In the genomic region with DNA sequence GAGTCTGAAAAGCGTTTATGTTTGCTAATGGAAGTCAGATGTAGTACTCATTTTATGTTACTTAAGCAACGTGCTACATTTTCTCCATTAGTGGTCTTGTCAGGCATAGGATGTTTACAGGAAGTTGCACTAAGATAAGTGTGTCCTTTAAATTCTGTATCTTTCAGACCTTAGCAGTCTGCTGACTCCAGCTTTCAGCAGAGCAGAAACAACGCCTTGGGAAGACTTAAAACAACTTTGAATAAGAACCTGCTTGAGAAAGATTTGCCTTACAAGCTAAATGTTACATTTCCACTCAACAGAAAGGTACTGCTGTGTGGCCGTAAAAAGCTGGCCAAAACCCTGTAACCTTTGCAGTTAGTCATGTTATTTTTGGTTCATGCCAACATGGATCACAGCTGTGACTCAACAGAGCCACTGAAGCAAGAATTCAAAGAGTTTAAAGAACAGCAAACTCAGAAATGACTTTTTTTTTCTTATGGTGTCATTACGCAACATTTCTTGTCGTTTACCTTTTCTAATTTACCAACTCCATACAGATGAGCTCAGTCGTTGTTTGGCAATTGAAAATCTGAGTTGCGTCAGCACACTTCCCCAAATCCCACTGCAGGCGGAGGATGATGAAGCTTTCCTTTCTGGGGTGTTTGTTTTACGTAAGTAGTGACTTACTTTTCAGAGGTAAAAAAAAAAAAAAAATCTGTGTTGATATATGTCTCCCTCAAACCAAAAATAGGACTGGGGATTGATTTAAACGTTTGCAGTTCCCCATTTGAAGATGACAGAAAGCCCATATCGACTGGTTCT, we compare ENCODE assay signal across 1 cellular context.
A peak's percentile ranks its signal among the peaks of the same experiment; 100 is the strongest.
TF ChIP-seq lines count a peak whose summit lies in the region.

No MANE protein-coding gene starts in this region.

TF ChIP-seq in K562, 482 proteins besides CTCF, POLR2A, EP300 and RAD21 (continued from another document and continues in another):
- TF ChIP-seq, protein P1, sequence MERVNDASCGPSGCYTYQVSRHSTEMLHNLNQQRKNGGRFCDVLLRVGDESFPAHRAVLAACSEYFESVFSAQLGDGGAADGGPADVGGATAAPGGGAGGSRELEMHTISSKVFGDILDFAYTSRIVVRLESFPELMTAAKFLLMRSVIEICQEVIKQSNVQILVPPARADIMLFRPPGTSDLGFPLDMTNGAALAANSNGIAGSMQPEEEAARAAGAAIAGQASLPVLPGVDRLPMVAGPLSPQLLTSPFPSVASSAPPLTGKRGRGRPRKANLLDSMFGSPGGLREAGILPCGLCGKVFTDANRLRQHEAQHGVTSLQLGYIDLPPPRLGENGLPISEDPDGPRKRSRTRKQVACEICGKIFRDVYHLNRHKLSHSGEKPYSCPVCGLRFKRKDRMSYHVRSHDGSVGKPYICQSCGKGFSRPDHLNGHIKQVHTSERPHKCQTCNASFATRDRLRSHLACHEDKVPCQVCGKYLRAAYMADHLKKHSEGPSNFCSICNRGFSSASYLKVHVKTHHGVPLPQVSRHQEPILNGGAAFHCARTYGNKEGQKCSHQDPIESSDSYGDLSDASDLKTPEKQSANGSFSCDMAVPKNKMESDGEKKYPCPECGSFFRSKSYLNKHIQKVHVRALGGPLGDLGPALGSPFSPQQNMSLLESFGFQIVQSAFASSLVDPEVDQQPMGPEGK (CRISPR knock-in tag; IDR thresholded peaks at IDR 0.05; ENCODE audit: borderline replicate concordance): no peak
- TF ChIP-seq ZNF639 (CRISPR knock-in tag; conservative IDR thresholded peaks at IDR 0.05 in 1 of 2, IDR thresholded peaks at IDR 0.05 in 1 of 2): 0 out of 4 replicates have a peak, but pooled peaks of 1 of the 2 experiments have one; percentile 39
- TF ChIP-seq, protein P2, sequence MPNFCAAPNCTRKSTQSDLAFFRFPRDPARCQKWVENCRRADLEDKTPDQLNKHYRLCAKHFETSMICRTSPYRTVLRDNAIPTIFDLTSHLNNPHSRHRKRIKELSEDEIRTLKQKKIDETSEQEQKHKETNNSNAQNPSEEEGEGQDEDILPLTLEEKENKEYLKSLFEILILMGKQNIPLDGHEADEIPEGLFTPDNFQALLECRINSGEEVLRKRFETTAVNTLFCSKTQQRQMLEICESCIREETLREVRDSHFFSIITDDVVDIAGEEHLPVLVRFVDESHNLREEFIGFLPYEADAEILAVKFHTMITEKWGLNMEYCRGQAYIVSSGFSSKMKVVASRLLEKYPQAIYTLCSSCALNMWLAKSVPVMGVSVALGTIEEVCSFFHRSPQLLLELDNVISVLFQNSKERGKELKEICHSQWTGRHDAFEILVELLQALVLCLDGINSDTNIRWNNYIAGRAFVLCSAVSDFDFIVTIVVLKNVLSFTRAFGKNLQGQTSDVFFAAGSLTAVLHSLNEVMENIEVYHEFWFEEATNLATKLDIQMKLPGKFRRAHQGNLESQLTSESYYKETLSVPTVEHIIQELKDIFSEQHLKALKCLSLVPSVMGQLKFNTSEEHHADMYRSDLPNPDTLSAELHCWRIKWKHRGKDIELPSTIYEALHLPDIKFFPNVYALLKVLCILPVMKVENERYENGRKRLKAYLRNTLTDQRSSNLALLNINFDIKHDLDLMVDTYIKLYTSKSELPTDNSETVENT (CRISPR knock-in tag; IDR thresholded peaks at IDR 0.05): no peak
- no peak for TF ChIP-seq USF1 (CRISPR knock-in tag; IDR thresholded peaks at IDR 0.05)
- peak in 1 of 2 experiments; percentile 82; a peak in 2 of 4 replicates for TF ChIP-seq FOXA3 (CRISPR knock-in tag; conservative IDR thresholded peaks at IDR 0.05 in 1 of 2, IDR thresholded peaks at IDR 0.05 in 1 of 2)
- TF ChIP-seq ZNF274 (IDR thresholded peaks at IDR 0.05; ENCODE audit: borderline replicate concordance, low read depth, low read length): no peak
- no peak for TF ChIP-seq FOS (IDR thresholded peaks at IDR 0.05; ENCODE audit: extremely low read depth, insufficient read length)
- TF ChIP-seq CAMTA2 (CRISPR knock-in tag; conservative IDR thresholded peaks at IDR 0.05): no peak
- TF ChIP-seq JUN (IDR thresholded peaks at IDR 0.05; ENCODE audit: borderline replicate concordance, low read depth, low read length): peak; percentile 84
- no peak for TF ChIP-seq JUN (CRISPR knock-in tag; IDR thresholded peaks at IDR 0.05; ENCODE audit: borderline replicate concordance)
- TF ChIP-seq, protein P3, sequence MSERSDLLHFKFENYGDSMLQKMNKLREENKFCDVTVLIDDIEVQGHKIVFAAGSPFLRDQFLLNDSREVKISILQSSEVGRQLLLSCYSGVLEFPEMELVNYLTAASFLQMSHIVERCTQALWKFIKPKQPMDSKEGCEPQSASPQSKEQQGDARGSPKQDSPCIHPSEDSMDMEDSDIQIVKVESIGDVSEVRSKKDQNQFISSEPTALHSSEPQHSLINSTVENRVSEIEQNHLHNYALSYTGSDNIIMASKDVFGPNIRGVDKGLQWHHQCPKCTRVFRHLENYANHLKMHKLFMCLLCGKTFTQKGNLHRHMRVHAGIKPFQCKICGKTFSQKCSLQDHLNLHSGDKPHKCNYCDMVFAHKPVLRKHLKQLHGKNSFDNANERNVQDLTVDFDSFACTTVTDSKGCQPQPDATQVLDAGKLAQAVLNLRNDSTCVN (CRISPR knock-in tag; IDR thresholded peaks at IDR 0.05): no peak
- TF ChIP-seq ZNF253 (CRISPR knock-in tag; conservative IDR thresholded peaks at IDR 0.05): no peak
- TF ChIP-seq MXD1 (CRISPR knock-in tag; IDR thresholded peaks at IDR 0.05; ENCODE audit: borderline replicate concordance, poor library complexity, severe bottlenecking): no peak
- TF ChIP-seq ZNF224 (CRISPR knock-in tag; IDR thresholded peaks at IDR 0.05): no peak
- TF ChIP-seq YBX1 (IDR thresholded peaks at IDR 0.05): no peak
- no peak for TF ChIP-seq KDM2B (CRISPR knock-in tag; IDR thresholded peaks at IDR 0.05)
- TF ChIP-seq, protein P4, sequence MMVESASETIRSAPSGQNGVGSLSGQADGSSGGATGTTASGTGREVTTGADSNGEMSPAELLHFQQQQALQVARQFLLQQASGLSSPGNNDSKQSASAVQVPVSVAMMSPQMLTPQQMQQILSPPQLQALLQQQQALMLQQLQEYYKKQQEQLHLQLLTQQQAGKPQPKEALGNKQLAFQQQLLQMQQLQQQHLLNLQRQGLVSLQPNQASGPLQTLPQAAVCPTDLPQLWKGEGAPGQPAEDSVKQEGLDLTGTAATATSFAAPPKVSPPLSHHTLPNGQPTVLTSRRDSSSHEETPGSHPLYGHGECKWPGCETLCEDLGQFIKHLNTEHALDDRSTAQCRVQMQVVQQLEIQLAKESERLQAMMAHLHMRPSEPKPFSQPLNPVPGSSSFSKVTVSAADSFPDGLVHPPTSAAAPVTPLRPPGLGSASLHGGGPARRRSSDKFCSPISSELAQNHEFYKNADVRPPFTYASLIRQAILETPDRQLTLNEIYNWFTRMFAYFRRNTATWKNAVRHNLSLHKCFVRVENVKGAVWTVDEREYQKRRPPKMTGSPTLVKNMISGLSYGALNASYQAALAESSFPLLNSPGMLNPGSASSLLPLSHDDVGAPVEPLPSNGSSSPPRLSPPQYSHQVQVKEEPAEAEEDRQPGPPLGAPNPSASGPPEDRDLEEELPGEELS (CRISPR knock-in tag; IDR thresholded peaks at IDR 0.05; ENCODE audit: borderline replicate concordance): no peak
- TF ChIP-seq, protein P5, sequence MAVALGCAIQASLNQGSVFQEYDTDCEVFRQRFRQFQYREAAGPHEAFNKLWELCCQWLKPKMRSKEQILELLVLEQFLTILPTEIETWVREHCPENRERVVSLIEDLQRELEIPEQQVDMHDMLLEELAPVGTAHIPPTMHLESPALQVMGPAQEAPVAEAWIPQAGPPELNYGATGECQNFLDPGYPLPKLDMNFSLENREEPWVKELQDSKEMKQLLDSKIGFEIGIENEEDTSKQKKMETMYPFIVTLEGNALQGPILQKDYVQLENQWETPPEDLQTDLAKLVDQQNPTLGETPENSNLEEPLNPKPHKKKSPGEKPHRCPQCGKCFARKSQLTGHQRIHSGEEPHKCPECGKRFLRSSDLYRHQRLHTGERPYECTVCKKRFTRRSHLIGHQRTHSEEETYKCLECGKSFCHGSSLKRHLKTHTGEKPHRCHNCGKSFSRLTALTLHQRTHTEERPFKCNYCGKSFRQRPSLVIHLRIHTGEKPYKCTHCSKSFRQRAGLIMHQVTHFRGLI (CRISPR knock-in tag; IDR thresholded peaks at IDR 0.05): no peak
- no peak for TF ChIP-seq ZNF282 (CRISPR knock-in tag; IDR thresholded peaks at IDR 0.05)
- TF ChIP-seq SIN3B (IDR thresholded peaks at IDR 0.05; ENCODE audit: low read depth): no peak
- no peak for TF ChIP-seq PREB (CRISPR knock-in tag; IDR thresholded peaks at IDR 0.05)
- TF ChIP-seq MED1 (CRISPR knock-in tag; IDR thresholded peaks at IDR 0.05; ENCODE audit: borderline replicate concordance): no peak
- no peak for TF ChIP-seq SRSF3 (IDR thresholded peaks at IDR 0.05; ENCODE audit: insufficient read depth, low read length)
- no peak for TF ChIP-seq MTA2 (IDR thresholded peaks at IDR 0.05; ENCODE audit: low read depth)
- no peak for TF ChIP-seq MCM5 (IDR thresholded peaks at IDR 0.05; ENCODE audit: low read depth)
- TF ChIP-seq HCFC1 (IDR thresholded peaks at IDR 0.05; ENCODE audit: low read depth, low read length): no peak
- peak; percentile 56; the same call in 1 of the 2 replicates for TF ChIP-seq AFF4 (CRISPR knock-in tag; IDR thresholded peaks at IDR 0.05)
- no peak for TF ChIP-seq CLOCK (CRISPR knock-in tag; IDR thresholded peaks at IDR 0.05; ENCODE audit: borderline replicate concordance)
- no peak for TF ChIP-seq ELF2 (CRISPR knock-in tag; IDR thresholded peaks at IDR 0.05)
- no peak for TF ChIP-seq RFX7 (CRISPR knock-in tag; IDR thresholded peaks at IDR 0.05)
- peak; percentile 87 to 92 for TF ChIP-seq TRIM24 (IDR thresholded peaks at IDR 0.05)
- TF ChIP-seq CBFB (CRISPR knock-in tag; IDR thresholded peaks at IDR 0.05): no peak
